In the genomic region with DNA sequence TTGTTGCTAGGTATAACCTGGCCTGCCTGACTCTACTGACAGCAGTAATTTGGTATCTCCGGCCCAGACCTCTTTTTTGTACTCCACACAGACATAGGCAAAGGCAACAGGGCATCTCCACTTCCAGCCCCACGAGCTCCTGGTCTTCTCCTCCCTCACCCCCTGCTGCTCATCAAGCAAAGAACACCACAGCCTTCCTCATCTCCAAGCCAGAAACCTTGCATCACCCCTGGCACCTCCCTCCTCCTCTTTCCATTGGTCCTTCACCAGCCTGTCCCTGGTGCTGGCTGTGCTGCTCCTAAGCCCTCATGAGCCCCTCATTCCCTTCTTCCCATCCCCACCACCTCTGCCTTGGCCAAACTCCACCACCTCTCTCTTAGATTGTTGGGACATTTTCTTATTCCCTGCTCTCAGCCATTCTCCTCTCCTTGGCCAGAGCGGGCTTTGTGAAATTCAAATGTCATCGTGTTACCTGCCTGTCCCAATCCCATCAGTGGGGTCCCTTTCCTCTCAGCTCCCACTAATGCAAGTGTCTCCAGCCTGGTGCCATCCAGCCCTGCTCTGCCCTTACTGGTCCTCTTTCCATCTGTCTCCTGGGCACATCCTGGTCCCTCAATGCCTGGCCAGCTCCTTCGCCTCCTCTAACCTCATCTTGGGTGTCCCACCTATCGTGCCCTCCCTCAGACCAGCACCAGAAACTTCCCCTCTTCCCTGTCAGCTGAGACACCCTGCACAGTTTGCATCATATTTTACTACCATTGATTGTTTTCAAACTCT, we compare ENCODE assay signal across 22 cellular contexts.
DNase-seq lines count a peak whose midpoint lies in the region; TF ChIP-seq lines count a peak whose summit lies in the region.
"Had no signal": no experiment of that assay in that cellular context is flagged by ENCODE, and none has a peak within 500 bp of the region (broad histone marks: within the 10 kb centered on the region; RNA-seq: fewer than 3 reads in every experiment).

No MANE protein-coding gene starts in this region.

- TF ChIP-seq EP300 in Ishikawa (IDR thresholded peaks at IDR 0.05; ENCODE audit: borderline replicate concordance), result no peak

- H3K27ac ChIP-seq in spleen, result no peak overlapping the region
- H3K27ac ChIP-seq: adrenal gland, lower lobe of right lung, ovary, transverse colon had no signal

- 73 to 79% (median 74%) methylated on average over 6 of the region's 6 CpGs for WGBS in spleen, 5 donors

- H3K4me1 ChIP-seq in spleen, result no peaks in the 10 kb centered on the region
- H3K4me1 ChIP-seq: adrenal gland, lower lobe of right lung, transverse colon had no signal

- no peaks in the 10 kb centered on the region for H3K36me3 ChIP-seq in spleen
- H3K36me3 ChIP-seq: adrenal gland, lower lobe of right lung, ovary, transverse colon had no signal

- no peaks in the 10 kb centered on the region for H3K9me3 ChIP-seq in spleen
- H3K9me3 ChIP-seq: adrenal gland, lower lobe of right lung, ovary, transverse colon had no signal

- no peaks in the 10 kb centered on the region for H3K9me3 Mint-ChIP-seq in CD14-positive monocyte
- H3K9me3 Mint-ChIP-seq: activated T-cell treated with anti-CD3 and anti-CD28 coated beads, Interleukin-2, amount 50 U/mL, for 24 hours; stimulated activated naive CD8-positive, alpha-beta T cell treated with anti-CD3 and anti-CD28 coated beads, Interleukin-15, amount 100 ng/mL, for 72 hours; T-cell had no signal

- intact Hi-C loops in CD14-positive monocyte (cut with micrococcal nuclease) (no loop called here), spleen (cut with DNase I; ENCODE audit: low total_unique reads) (no loop called here)

- H3K27ac Mint-ChIP-seq in CD14-positive monocyte, result no peak overlapping the region
- H3K27ac Mint-ChIP-seq: activated T-cell treated with anti-CD3 and anti-CD28 coated beads, Interleukin-2, amount 50 U/mL, for 24 hours; IgD-negative memory B cell; nephron; stimulated activated naive CD8-positive, alpha-beta T cell treated with anti-CD3 and anti-CD28 coated beads, Interleukin-15, amount 100 ng/mL, for 72 hours; T-cell had no signal

- DNase-seq in CD14-positive monocyte (ENCODE audit: low spot score) (peak; percentile 18), choroid plexus epithelial cell (ENCODE audit: low read depth) (peak; percentile 15), spleen (peak; percentile 62), NCI-H1436 treated with DMSO at 0.1 percent for 48 hours (lab: John Stamatoyannopoulos, UW) (no peak), DMS 273 treated with DMSO at 0.1 percent for 48 hours (lab: John Stamatoyannopoulos, UW) (no peak), NOMO-1 treated with dmso at 0.1 percent for 144 hours (lab: John Stamatoyannopoulos, UW; ENCODE audit: unreplicated experiment) (no peak)
- DNase-seq: activated gamma-delta T cell; activated T-cell treated with anti-CD3 and anti-CD28 coated beads, Interleukin-2, amount 50 U/mL, for 24 hours; effector CD8-positive, alpha-beta T cell; kidney; lower lobe of right lung; NCI-H1092 treated with DMSO at 0.1 percent for 48 hours; NCI-H1930; RPMI8226; stimulated activated naive CD8-positive, alpha-beta T cell treated with anti-CD3 and anti-CD28 coated beads, Interleukin-15, amount 100 ng/mL, for 72 hours; T-cell; transverse colon had no signal

- peaks cover 0 to 49% (median 0%) of the 10 kb centered on the region in 7 donors for H3K27me3 ChIP-seq in spleen (replicated peaks in 1 of 7)
- H3K27me3 ChIP-seq: adrenal gland, ovary had no signal

- no peak overlapping the region for H3K4me3 Mint-ChIP-seq in CD14-positive monocyte
- H3K4me3 Mint-ChIP-seq: activated T-cell treated with anti-CD3 and anti-CD28 coated beads, Interleukin-2, amount 50 U/mL, for 24 hours; IgD-negative memory B cell; nephron; stimulated activated naive CD8-positive, alpha-beta T cell treated with anti-CD3 and anti-CD28 coated beads, Interleukin-15, amount 100 ng/mL, for 72 hours; T-cell had no signal

- H3K36me3 Mint-ChIP-seq in CD14-positive monocyte, result no peaks in the 10 kb centered on the region
- H3K36me3 Mint-ChIP-seq: IgD-negative memory B cell, T-cell had no signal

- TF ChIP-seq CTCF in CD14-positive monocyte (IDR thresholded peaks at IDR 0.05) (no peak), choroid plexus epithelial cell (conservative IDR thresholded peaks at IDR 0.05; ENCODE audit: low read depth, low read length) (no peak), spleen (IDR thresholded peaks at IDR 0.05 in 8 of 11, conservative IDR thresholded peaks at IDR 0.05 in 3 of 11) (no peak)

- H3K4me1 Mint-ChIP-seq in CD14-positive monocyte, result no peaks in the 10 kb centered on the region
- H3K4me1 Mint-ChIP-seq: IgD-negative memory B cell; nephron; stimulated activated naive CD8-positive, alpha-beta T cell treated with anti-CD3 and anti-CD28 coated beads, Interleukin-15, amount 100 ng/mL, for 72 hours; T-cell had no signal

- H3K4me3 ChIP-seq in choroid plexus epithelial cell (ENCODE audit: low read depth, low read length) (no peak overlapping the region), spleen (no peak overlapping the region)
- H3K4me3 ChIP-seq: adrenal gland, lower lobe of right lung, ovary, transverse colon had no signal

- H3K27me3 Mint-ChIP-seq in CD14-positive monocyte (ENCODE audit: low read depth in 3 of 3), result peaks cover 6 to 19% (median 17%) of the 10 kb centered on the region in 3 donors

- no peak for TF ChIP-seq POLR2A in spleen (IDR thresholded peaks at IDR 0.05)

- no peak for TF ChIP-seq RAD21 in Ishikawa (IDR thresholded peaks at IDR 0.05; ENCODE audit: low read depth)

TF ChIP-seq in Ishikawa, 13 proteins besides CTCF, POLR2A, EP300 and RAD21:
- no peak for TF ChIP-seq TCF12 (IDR thresholded peaks at IDR 0.05; ENCODE audit: low read depth)
- TF ChIP-seq CEBPB (IDR thresholded peaks at IDR 0.05), result 0 out of 2 replicates have a peak, but pooled peaks have one; percentile 36
- TF ChIP-seq USF1 (IDR thresholded peaks at IDR 0.05), result no peak
- TF ChIP-seq TEAD4 (IDR thresholded peaks at IDR 0.05), result no peak
- TF ChIP-seq ZBTB7A (IDR thresholded peaks at IDR 0.05; ENCODE audit: low read depth), result no peak
- no peak for TF ChIP-seq TAF1 (IDR thresholded peaks at IDR 0.05; ENCODE audit: low read depth)
- TF ChIP-seq CREB1 (IDR thresholded peaks at IDR 0.05; ENCODE audit: low read depth), result no peak
- TF ChIP-seq EGR1 (IDR thresholded peaks at IDR 0.05), result no peak
- TF ChIP-seq MAX (IDR thresholded peaks at IDR 0.05), result no peak

Comparison
In these comparisons a context has a peak if more than half of its experiments do, and no peak if none do; other contexts are left out.
1. DNase-seq: peak in CD14-positive monocyte (single experiment), choroid plexus epithelial cell (single experiment) and spleen (single experiment); none in NCI-H1436 treated with DMSO at 0.1 percent for 48 hours (single experiment), DMS 273 treated with DMSO at 0.1 percent for 48 hours (single experiment) and NOMO-1 treated with dmso at 0.1 percent for 144 hours (single experiment).